In the genomic region with DNA sequence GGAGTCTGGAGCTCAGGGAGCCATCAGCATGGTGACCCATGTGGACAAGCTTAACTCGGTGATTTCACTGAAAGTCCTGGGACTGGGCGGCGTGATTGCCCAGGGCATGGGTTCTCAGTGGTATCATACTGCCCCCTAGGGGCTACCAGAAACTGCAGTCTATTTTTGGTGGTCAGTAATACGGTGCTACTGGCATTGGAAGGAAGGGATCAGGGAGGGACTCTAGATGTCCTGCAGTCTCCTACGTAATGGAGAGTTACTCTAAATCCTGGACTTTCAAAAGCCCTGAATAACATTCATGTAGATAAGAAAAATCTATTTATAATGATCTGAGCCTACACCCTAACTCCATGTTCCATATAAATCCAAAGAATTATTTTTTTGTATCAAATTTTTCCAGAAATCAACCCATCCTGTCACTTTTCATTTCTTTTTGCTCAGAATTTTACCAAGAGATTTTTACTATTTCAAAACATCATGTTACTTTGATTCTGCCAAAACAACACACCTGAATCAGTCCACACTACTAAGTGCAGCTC, we compare ENCODE assay signal across 8 cellular contexts. TPM values are rescaled to one million over a fixed set of nuclear protein-coding genes. Genes with fewer than 3 reads are reported as not detected.
DNase-seq lines count a peak whose midpoint lies in the region; ATAC-seq and TF ChIP-seq lines count a peak whose summit lies in the region.

No MANE protein-coding gene starts in this region.

- H3K4me1 ChIP-seq in Caco-2: no peaks in the 10 kb centered on the region
- H3K4me1 ChIP-seq in H9 (ENCODE audit: insufficient read depth, low read length): no peaks in the 10 kb centered on the region

- H3K27me3 ChIP-seq in Caco-2 (replicated peaks; ENCODE audit: control insufficient read depth, insufficient read depth, low read length) (no peaks in the 10 kb centered on the region), H9 (ENCODE audit: insufficient read depth, low read length) (no peaks in the 10 kb centered on the region)

- H3K27ac ChIP-seq in H9 (ENCODE audit: insufficient read length, low read depth, low read length): no peak overlapping the region

- peak; percentile 61 to 75 for DNase-seq in Caco-2
- DNase-seq in H9: peak; percentile 77
- DNase-seq in NCI-H226: peak; percentile 38
- DNase-seq in WTC11 (ENCODE audit: low spot score): peak; percentile 72
- peak; percentile 5 for DNase-seq in effector CD8-positive, alpha-beta T cell (lab: John Stamatoyannopoulos, UW)
- DNase-seq in lung microvascular endothelial cell (ENCODE audit: low read depth in 2 of 2): peak; percentile 81 to 88
- peak; percentile 62 for DNase-seq in stromal cell of bone marrow (ENCODE audit: low read depth)
- DNase-seq in NK-92 treated with Interleukin-12 subunit alpha and Interleukin-12 subunit beta, amount 100 ng/mL, for 24 hours (lab: John Stamatoyannopoulos, UW): no peak

- no TSS peak for BruUV-seq in Caco-2 (replicated peaks; lab: Mats Ljungman, UMichigan)

- peak; percentile 99 for ATAC-seq in WTC11

- H3K27me3 Mint-ChIP-seq in Caco-2 (ENCODE audit: insufficient read depth, unreplicated experiment) (no peaks in the 10 kb centered on the region), H9 (ENCODE audit: low read depth) (no peaks in the 10 kb centered on the region), WTC11 (ENCODE audit: low read depth) (no peaks in the 10 kb centered on the region)

- H3K36me3 ChIP-seq in Caco-2 (ENCODE audit: control insufficient read depth, insufficient read depth, low read length): no peaks in the 10 kb centered on the region

- H4K91ac ChIP-seq in H9 (ENCODE audit: insufficient read length, low read depth, low read length): no peak overlapping the region

- H3K9me3 ChIP-seq in Caco-2: no peaks in the 10 kb centered on the region
- no peaks in the 10 kb centered on the region for H3K9me3 ChIP-seq in H9 (ENCODE audit: control insufficient read depth, low read depth, low read length)

- H3K4me3 Mint-ChIP-seq in Caco-2 (ENCODE audit: unreplicated experiment): no peak overlapping the region
- no peak overlapping the region for H3K4me3 Mint-ChIP-seq in H9
- no peak overlapping the region for H3K4me3 Mint-ChIP-seq in WTC11

- no peak overlapping the region for H3K14ac ChIP-seq in H9 (ENCODE audit: insufficient read depth, low read length)

- no peak overlapping the region for H3K23ac ChIP-seq in H9 (ENCODE audit: insufficient read length, low read depth, low read length)

- no peak overlapping the region for H4K5ac ChIP-seq in H9 (ENCODE audit: insufficient read length, low read depth, low read length)

- H3K4me1 Mint-ChIP-seq in Caco-2 (ENCODE audit: low read depth, unreplicated experiment) (no peaks in the 10 kb centered on the region), H9 (no peaks in the 10 kb centered on the region), WTC11 (no peaks in the 10 kb centered on the region)

- no peak overlapping the region for H3K4me2 ChIP-seq in H9 (ENCODE audit: insufficient read depth, insufficient read length, low read length)

- H3K4me3 ChIP-seq in Caco-2 (ENCODE audit: low read depth, low read length): no peak overlapping the region

- no peaks in the 10 kb centered on the region for H3K23me2 ChIP-seq in H9 (ENCODE audit: insufficient read length, low read depth, low read length, poor library complexity, severe bottlenecking)

- H2BK15ac ChIP-seq in H9 (ENCODE audit: low read depth, low read length): no peak overlapping the region

- no peak overlapping the region for H2BK120ac ChIP-seq in H9 (ENCODE audit: low read depth, low read length, poor library complexity, severe bottlenecking)

- TF ChIP-seq CTCF in Caco-2 (IDR thresholded peaks at IDR 0.05; ENCODE audit: insufficient read depth in 1 of 2, low read depth in 1 of 2, low read length in 1 of 2, severe bottlenecking in 1 of 2, unreplicated experiment in 1 of 2): peak; percentile 61 to 70
- peak; percentile 95 for TF ChIP-seq CTCF in H9 (conservative IDR thresholded peaks at IDR 0.05)
- TF ChIP-seq CTCF in WTC11 (IDR thresholded peaks at IDR 0.05): peak; percentile 89

- H2AFZ ChIP-seq in H9 (ENCODE audit: low read length): no peak overlapping the region

- H3K36me3 Mint-ChIP-seq in Caco-2 (ENCODE audit: insufficient read depth, unreplicated experiment) (no peaks in the 10 kb centered on the region), H9 (ENCODE audit: insufficient read depth in 1 of 3, low read depth in 3 of 3) (peaks cover 2 to 37% (median 13%) of the 10 kb centered on the region in 3 experiments; a peak in 4 of 7 replicates), WTC11 (peaks cover 4% of the 10 kb centered on the region)

- no peak overlapping the region for H3K18ac ChIP-seq in H9 (ENCODE audit: insufficient read length, low read depth, low read length)

- POLR2A ChIA-PET in Caco-2 (lab: Charles Lee): no interaction called here
- POLR2A ChIA-PET in WTC11 (lab: Charles Lee): interaction anchor here (0.6 kb wide), 2 partner anchors 34 to 286 kb away, joined by 3 read pairs; no protein-coding TSS in a partner anchor

- H4K20me1 ChIP-seq in H9 (ENCODE audit: control insufficient read depth, insufficient read depth, insufficient read length): no peaks in the 10 kb centered on the region

- no peak overlapping the region for H3T11ph ChIP-seq in H9 (ENCODE audit: low read length)

- H2BK5ac ChIP-seq in H9 (ENCODE audit: insufficient read length, low read length): no peak overlapping the region

- H3K56ac ChIP-seq in H9 (ENCODE audit: insufficient read length, low read depth, low read length): no peak overlapping the region

- no CpG with 5 or more reads among the region's 5 CpGs for WGBS in H9 (ENCODE audit: extremely low coverage, insufficient read length, low lambda C conversion rate)

- H3K79me1 ChIP-seq in H9 (ENCODE audit: insufficient read depth, low read depth, low read length, poor library complexity, severe bottlenecking): no peaks in the 10 kb centered on the region

- CTCF ChIA-PET in Caco-2 (lab: Charles Lee) (interaction anchor here (0.5 to 1.6 kb wide), 18 partner anchors 11 to 441 kb away, joined by 3 to 18 read pairs (median 4); partner anchors contain the start of gene BMP8A), WTC11 (lab: Charles Lee) (interaction anchor here (0.5 to 2.5 kb wide), 60 partner anchors 8 to 1042 kb away, joined by 3 to 38 read pairs (median 4); partner anchors contain the start of genes BMP8A, NT5C1A, PABPC4 and PPIE)

- no peak overlapping the region for H3K4ac ChIP-seq in H9 (ENCODE audit: low read depth, low read length)

- no peak overlapping the region for H4K8ac ChIP-seq in H9 (replicated peaks; ENCODE audit: insufficient read length, low read depth, low read length)

- H2BK20ac ChIP-seq in H9 (ENCODE audit: low read depth, low read length, poor library complexity, severe bottlenecking): no peak overlapping the region

- no peak overlapping the region for H2BK12ac ChIP-seq in H9 (ENCODE audit: insufficient read length, low read depth, low read length)

- H3K9ac ChIP-seq in H9 (ENCODE audit: extremely low read depth, insufficient read length, low read length): no peak overlapping the region

- no peaks in the 10 kb centered on the region for H3K9me3 Mint-ChIP-seq in Caco-2 (ENCODE audit: unreplicated experiment)
- no peaks in the 10 kb centered on the region for H3K9me3 Mint-ChIP-seq in H9
- no peaks in the 10 kb centered on the region for H3K9me3 Mint-ChIP-seq in WTC11

- H3K27ac Mint-ChIP-seq in Caco-2 (ENCODE audit: unreplicated experiment): no peak overlapping the region
- H3K27ac Mint-ChIP-seq in H9: no peak overlapping the region
- peak overlapping the region; percentile 13; the same call in 1 of the 2 replicates for H3K27ac Mint-ChIP-seq in WTC11

- H2AK5ac ChIP-seq in H9 (ENCODE audit: insufficient read length, low read length): no peak overlapping the region

- intact Hi-C loops in Caco-2 (cut with micrococcal nuclease; ENCODE audit: unreplicated experiment): loop anchor here (1.0 to 5.0 kb wide), 2 partner anchors 34 to 67 kb away; no protein-coding TSS in a partner anchor

- no peaks in the 10 kb centered on the region for H3K79me2 ChIP-seq in H9 (ENCODE audit: insufficient read depth, low read length)

TF ChIP-seq in WTC11, 78 proteins besides CTCF, POLR2A, EP300 and RAD21 (continues in another document):
- TF ChIP-seq ZNF232 (CRISPR knock-in tag; IDR thresholded peaks at IDR 0.05) (no peak), PREB (CRISPR knock-in tag; IDR thresholded peaks at IDR 0.05; ENCODE audit: borderline replicate concordance) (no peak)

RNA-seq across cellular contexts. Expression of gene PABPC4, which starts 37.3 kb away (rescaled TPM):
- 242 and 245 TPM in 2 replicates for total RNA-seq in Caco-2 (2022)
- total RNA-seq in H9 (2021): 368 and 377 TPM in 2 replicates
- 269 to 293 TPM (median 271 TPM) in 3 replicates for total RNA-seq in WTC11 (2021)
- 122 and 124 TPM in 2 replicates for total RNA-seq in lung microvascular endothelial cell

RNA-seq across cellular contexts. Expression of gene BMP8A, which starts 47.9 kb away (rescaled TPM):
- 3.2 and 3.6 TPM in 2 replicates for total RNA-seq in Caco-2 (2022)
- 0.52 and 0.94 TPM in 2 replicates for total RNA-seq in H9 (2021)
- 0.94 to 1.2 TPM (median 1.0 TPM) in 3 replicates for total RNA-seq in WTC11 (2021)
- total RNA-seq in lung microvascular endothelial cell: 0.40 and 0.44 TPM in 2 replicates
